1 cellular context compared by ENCODE assay signal in genomic region chrX:258291-259040, GRCh38.
TF ChIP-seq lines count a peak whose summit lies in the region.

No MANE protein-coding gene starts in this region.

TF ChIP-seq in HepG2, 621 proteins besides CTCF, POLR2A, EP300 and RAD21 (continued from another document and continues in another):
- no peak for TF ChIP-seq ZHX2 (IDR thresholded peaks at IDR 0.05; ENCODE audit: low read depth)
- TF ChIP-seq ZHX2 (CRISPR knock-in tag; IDR thresholded peaks at IDR 0.05; ENCODE audit: borderline replicate concordance), result no peak
- TF ChIP-seq HIC2 (CRISPR knock-in tag; IDR thresholded peaks at IDR 0.05; ENCODE audit: low read depth), result no peak
- no peak for TF ChIP-seq PHF20 (CRISPR knock-in tag; IDR thresholded peaks at IDR 0.05)
- TF ChIP-seq MAZ (IDR thresholded peaks at IDR 0.05; ENCODE audit: borderline replicate concordance, low read depth, low read length), result no peak
- no peak for TF ChIP-seq MAZ (CRISPR knock-in tag; IDR thresholded peaks at IDR 0.05; ENCODE audit: low read depth)
- no peak for TF ChIP-seq ZEB1 (IDR thresholded peaks at IDR 0.05; ENCODE audit: insufficient replicate concordance, low read depth)
- TF ChIP-seq MYPOP (CRISPR knock-in tag; IDR thresholded peaks at IDR 0.05), result no peak
- 0 out of 2 replicates have a peak, but pooled peaks have one; percentile 36 for TF ChIP-seq ZNF691 (CRISPR knock-in tag; IDR thresholded peaks at IDR 0.05; ENCODE audit: borderline replicate concordance, low read depth)
- TF ChIP-seq ZGPAT (CRISPR knock-in tag; IDR thresholded peaks at IDR 0.05), result no peak
- no peak for TF ChIP-seq ZNF20 (CRISPR knock-in tag; IDR thresholded peaks at IDR 0.05)
- TF ChIP-seq PAWR (CRISPR knock-in tag; IDR thresholded peaks at IDR 0.05; ENCODE audit: borderline replicate concordance), result no peak
- TF ChIP-seq TCF7L2 (IDR thresholded peaks at IDR 0.05; ENCODE audit: low read depth, low read length), result no peak
- TF ChIP-seq CHD2 (IDR thresholded peaks at IDR 0.05; ENCODE audit: low read depth, low read length), result no peak
- no peak for TF ChIP-seq KAT8 (CRISPR knock-in tag; IDR thresholded peaks at IDR 0.05)
- TF ChIP-seq PLSCR1 (CRISPR knock-in tag; IDR thresholded peaks at IDR 0.05; ENCODE audit: borderline replicate concordance), result no peak
- no peak for TF ChIP-seq ZNF3 (CRISPR knock-in tag; IDR thresholded peaks at IDR 0.05)
- no peak for TF ChIP-seq ZFP82 (CRISPR knock-in tag; IDR thresholded peaks at IDR 0.05; ENCODE audit: borderline replicate concordance)
- TF ChIP-seq KMT2A (CRISPR knock-in tag; IDR thresholded peaks at IDR 0.05), result no peak
- TF ChIP-seq DDIT3 (CRISPR knock-in tag; IDR thresholded peaks at IDR 0.05), result no peak
- TF ChIP-seq HMG20A (CRISPR knock-in tag; IDR thresholded peaks at IDR 0.05; ENCODE audit: borderline replicate concordance), result no peak
- TF ChIP-seq ZSCAN25 (CRISPR knock-in tag; IDR thresholded peaks at IDR 0.05), result 0 out of 2 replicates have a peak, but pooled peaks have one; percentile 6
- TF ChIP-seq ELF3 (CRISPR knock-in tag; IDR thresholded peaks at IDR 0.05), result no peak
- TF ChIP-seq GMEB2 (CRISPR knock-in tag; IDR thresholded peaks at IDR 0.05; ENCODE audit: low read depth), result no peak
- TF ChIP-seq MEF2D (CRISPR knock-in tag; IDR thresholded peaks at IDR 0.05), result no peak
- no peak for TF ChIP-seq KIAA2018 (CRISPR knock-in tag; IDR thresholded peaks at IDR 0.05; ENCODE audit: borderline replicate concordance)
- no peak for TF ChIP-seq KLF13 (CRISPR knock-in tag; IDR thresholded peaks at IDR 0.05)
- TF ChIP-seq ZNF18 (CRISPR knock-in tag; IDR thresholded peaks at IDR 0.05; ENCODE audit: insufficient replicate concordance), result peak; percentile 10
- TF ChIP-seq ZNF451 (CRISPR knock-in tag; IDR thresholded peaks at IDR 0.05), result no peak; the same call in 1 of the 2 replicates
- TF ChIP-seq MTERF4 (CRISPR knock-in tag; IDR thresholded peaks at IDR 0.05), result no peak
